11 cellular contexts compared by ENCODE assay signal in genomic region chr4:125322363-125322730, GRCh38. TPM values are rescaled to one million over a fixed set of nuclear protein-coding genes. Genes with fewer than 3 reads are reported as not detected.
DNase-seq lines count a peak whose midpoint lies in the region; ATAC-seq lines count a peak whose summit lies in the region.
"Had no signal": no experiment of that assay in that cellular context is flagged by ENCODE, and none has a peak within 500 bp of the region (broad histone marks: within the 10 kb centered on the region; RNA-seq: fewer than 3 reads in every experiment).

No MANE protein-coding gene starts in this region.

- peaks cover 90% of the 10 kb centered on the region for H3K79me2 ChIP-seq in GM23248 (ENCODE audit: insufficient read depth)

- H3F3A ChIP-seq in GM23248 (ENCODE audit: insufficient read depth): peaks cover 39% of the 10 kb centered on the region

- H3K4me3 ChIP-seq in GM23248 (peak overlapping the region; percentile 66), right cardiac atrium (ENCODE audit: low read length) (peak overlapping the region; percentile 48), skeletal muscle satellite cell (ENCODE audit: low read length) (peak overlapping the region; percentile 54)

- H2AFZ ChIP-seq in GM23248: 0 out of 2 replicates have a peak overlapping the region, but pooled peaks have one; percentile 37

- H3K36me3 ChIP-seq in GM23248 (ENCODE audit: low read depth) (no peaks in the 10 kb centered on the region), skeletal muscle satellite cell (ENCODE audit: insufficient read depth, low read length) (peaks cover 29% of the 10 kb centered on the region)

- peak overlapping the region; percentile 32 for H3K9ac ChIP-seq in GM23248
- H3K9ac ChIP-seq in skeletal muscle satellite cell (ENCODE audit: low read depth, low read length): peak overlapping the region; percentile 41

- H4K20me1 ChIP-seq in GM23248 (ENCODE audit: insufficient read depth): no peaks in the 10 kb centered on the region

- H3K4me1 ChIP-seq in GM23248 (ENCODE audit: insufficient read depth): peaks cover 64% of the 10 kb centered on the region
- H3K4me1 ChIP-seq in right cardiac atrium (ENCODE audit: control insufficient read depth, insufficient read depth, low read length): peaks cover 7% of the 10 kb centered on the region
- H3K4me1 ChIP-seq in skeletal muscle satellite cell (ENCODE audit: control insufficient read depth, insufficient read depth, low read length): peaks cover 62% of the 10 kb centered on the region

- H3K27ac ChIP-seq in GM23248: peak overlapping the region; percentile 64
- H3K27ac ChIP-seq in angular gyrus (ENCODE audit: low read depth, low read length): peak overlapping the region; percentile 33
- no peak overlapping the region for H3K27ac ChIP-seq in right cardiac atrium (ENCODE audit: low read length)

- ATAC-seq in right cardiac atrium: peak in 1 of 2 donors; percentile 5
- no peak for ATAC-seq in GM19397 (IDR thresholded peaks at IDR 0.05; ENCODE audit: unreplicated experiment)
- ATAC-seq: activated CD4-positive, CD25-positive, alpha-beta regulatory T cell treated with anti-CD3 and anti-CD28 coated beads, Interleukin-2, amount 50 U/mL, for 24 hours had no signal

- intact Hi-C loops in right cardiac atrium (cut with DNase I): no loop called here

- in situ Hi-C loops in GM23248 (cut with MboI): loop anchor here (25.0 kb wide), 1 partner anchor 1290 kb away; no protein-coding TSS in a partner anchor

- no peaks in the 10 kb centered on the region for H3K9me2 ChIP-seq in GM23248 (ENCODE audit: insufficient read depth)

- 0 to 6% methylated on average over 1 of the region's 1 CpG for WGBS in GM23248 (ENCODE audit: low coverage in 1 of 2, low lambda C conversion rate in 2 of 2, missing lambda C conversion rate in 2 of 2), 2 experiments
- WGBS in right cardiac atrium: 14% methylated on average over 1 of the region's 1 CpG

- H3K4me2 ChIP-seq in GM23248 (ENCODE audit: unreplicated experiment) (peak overlapping the region; percentile 85), skeletal muscle satellite cell (ENCODE audit: low read length) (peak overlapping the region; percentile 75)

- DNase-seq in GM23248: peak; percentile 61
- DNase-seq in right cardiac atrium: no peak
- no peak for DNase-seq in activated T-cell treated with anti-CD3 and anti-CD28 coated beads, Interleukin-2, amount 50 U/mL, for 1 hour
- DNase-seq in T-helper 1 cell: no peak
- DNase-seq in activated T-cell treated with anti-CD3 and anti-CD28 coated beads, Interleukin-2, amount 50 U/mL, for 48 hours: no peak
- DNase-seq: KG1; stimulated activated CD8-positive, alpha-beta memory T cell treated with anti-CD3 and anti-CD28 coated beads, Interleukin-4, amount 100 ng/mL, for 48 hours had no signal

- no peaks in the 10 kb centered on the region for H3K27me3 ChIP-seq in GM23248 (replicated peaks; ENCODE audit: insufficient read depth)
- no peaks in the 10 kb centered on the region for H3K27me3 ChIP-seq in right cardiac atrium (ENCODE audit: control insufficient read depth, insufficient read depth)
- no peaks in the 10 kb centered on the region for H3K27me3 ChIP-seq in skeletal muscle satellite cell (ENCODE audit: control insufficient read depth, insufficient read depth, low read length)

- H3K9me3 ChIP-seq in GM23248 (ENCODE audit: low read depth): no peaks in the 10 kb centered on the region
- H3K9me3 ChIP-seq in right cardiac atrium (ENCODE audit: control insufficient read depth, low read length): no peaks in the 10 kb centered on the region
- no peaks in the 10 kb centered on the region for H3K9me3 ChIP-seq in skeletal muscle satellite cell (replicated peaks; ENCODE audit: low read length)

RNA-seq across cellular contexts. Expression of gene FAT4, which starts 7.6 kb away (rescaled TPM):
- total RNA-seq in GM23248 (2014; rRNA removed; shearing (Covaris generic)): 22.0 and 22.4 TPM in 2 replicates
- polyA plus RNA-seq in GM23248 (2016; fragmentation: Nextera tagmentation; extraction: Ambion mirVana) (2.1 and 2.4 TPM in 2 replicates), right cardiac atrium (2.8 TPM)
- total RNA-seq in right cardiac atrium: 10 to 100 TPM; 13.0 to 18.7 (median 13.6) TPM
- 13.9 and 16.2 TPM in 2 replicates for total RNA-seq in skeletal muscle satellite cell (2012; rRNA removed)
